Comparison of ENCODE assay signal across 26 cellular contexts in the genomic region with DNA sequence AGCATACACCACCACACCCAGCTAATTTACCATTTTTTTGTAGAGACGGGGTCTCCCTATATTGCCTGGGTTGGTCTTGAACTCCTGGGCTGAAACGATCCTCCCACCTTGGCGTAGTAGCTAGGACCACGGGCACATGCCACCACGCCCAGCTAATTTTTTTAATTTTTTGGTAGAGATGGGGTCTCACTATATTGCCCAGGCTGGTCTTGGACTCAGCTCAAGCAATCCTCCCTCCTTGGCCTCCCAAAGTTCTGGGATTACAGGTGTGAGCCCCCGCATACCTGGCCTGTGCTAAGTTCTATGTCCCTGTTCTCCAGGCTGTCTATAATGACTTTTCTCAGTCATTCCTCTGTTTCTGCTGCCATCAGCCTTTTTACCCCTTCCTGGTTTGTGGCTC.
"Had no signal": no experiment of that assay in that cellular context is flagged by ENCODE, and none has a peak within 500 bp of the region (broad histone marks: within the 10 kb centered on the region; RNA-seq: fewer than 3 reads in every experiment).

No MANE protein-coding gene starts in this region.

- H3K36me3 ChIP-seq: colonic mucosa had no signal

- FAIRE-seq: endometrium, islet of Langerhans, keratinocyte had no signal

- DNase-seq: colonic mucosa; cortex of kidney; effector CD8-positive, alpha-beta T cell; effector memory CD8-positive, alpha-beta T cell; endodermal cell; erythroblast; esophagus squamous epithelium; foreskin fibroblast; foreskin melanocyte; gastrocnemius medialis; glutamatergic neuron; head of caudate nucleus; heart right ventricle; hippocampal formation; left cardiac atrium; left ventricle myocardium superior; lower lobe of right lung; mesenchymal stem cell; mucosa of descending colon; naive B cell had no signal

- H3K4me1 ChIP-seq: colonic mucosa, esophagus squamous epithelium, gastrocnemius medialis, heart right ventricle, left lung, lower lobe of right lung had no signal

- H3K4me3 ChIP-seq: colonic mucosa, esophagus squamous epithelium, gastrocnemius medialis, heart right ventricle, left lung, lower lobe of right lung, mucosa of descending colon had no signal

- ATAC-seq: effector memory CD8-positive, alpha-beta T cell; esophagus mucosa; gastrocnemius medialis; heart right ventricle; left cardiac atrium; left lung; left ventricle myocardium superior; lower lobe of right lung; mucosa of descending colon had no signal

- H3K27me3 ChIP-seq: colonic mucosa, esophagus squamous epithelium, gastrocnemius medialis had no signal

- H3K9me3 ChIP-seq: colonic mucosa, esophagus squamous epithelium, gastrocnemius medialis, heart right ventricle, left lung, lower lobe of right lung, mucosa of descending colon had no signal

- H3K27ac ChIP-seq: colonic mucosa, epithelial cell of prostate, esophagus squamous epithelium, gastrocnemius medialis, heart right ventricle, left lung, lower lobe of right lung had no signal
